Comparison of ENCODE assay signal across 2 cellular contexts in the genomic region with DNA sequence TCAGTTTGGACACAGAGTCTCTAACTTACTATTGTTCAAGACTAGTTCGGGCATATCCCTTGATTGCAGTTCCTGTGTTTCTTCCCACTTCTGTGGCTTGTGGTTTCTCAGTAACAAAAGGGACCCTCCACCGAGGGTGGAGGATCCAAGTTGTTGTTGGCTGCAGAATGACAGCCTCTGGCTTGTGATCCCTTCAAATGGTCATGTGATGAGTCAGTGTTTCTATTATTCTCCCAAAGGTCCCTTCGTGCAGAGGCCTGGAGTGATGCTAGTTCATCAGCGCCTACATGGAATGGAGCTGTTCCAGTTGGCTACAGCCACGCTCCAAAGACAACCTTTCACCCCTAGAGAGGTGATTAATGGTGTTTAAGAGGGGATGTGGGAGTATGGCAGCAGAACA.
TF ChIP-seq lines count a peak whose summit lies in the region.

No MANE protein-coding gene starts in this region.

TF ChIP-seq in SK-N-SH, 30 proteins besides CTCF, POLR2A, EP300 and RAD21 (continued from another document and continues in another):
- TF ChIP-seq, protein P1, sequence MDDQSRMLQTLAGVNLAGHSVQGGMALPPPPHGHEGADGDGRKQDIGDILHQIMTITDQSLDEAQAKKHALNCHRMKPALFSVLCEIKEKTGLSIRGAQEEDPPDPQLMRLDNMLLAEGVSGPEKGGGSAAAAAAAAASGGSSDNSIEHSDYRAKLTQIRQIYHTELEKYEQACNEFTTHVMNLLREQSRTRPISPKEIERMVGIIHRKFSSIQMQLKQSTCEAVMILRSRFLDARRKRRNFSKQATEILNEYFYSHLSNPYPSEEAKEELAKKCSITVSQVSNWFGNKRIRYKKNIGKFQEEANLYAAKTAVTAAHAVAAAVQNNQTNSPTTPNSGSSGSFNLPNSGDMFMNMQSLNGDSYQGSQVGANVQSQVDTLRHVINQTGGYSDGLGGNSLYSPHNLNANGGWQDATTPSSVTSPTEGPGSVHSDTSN (IDR thresholded peaks at IDR 0.05) = peak; percentile 48; the same call in 1 of the 2 replicates
- TF ChIP-seq, protein P2, sequence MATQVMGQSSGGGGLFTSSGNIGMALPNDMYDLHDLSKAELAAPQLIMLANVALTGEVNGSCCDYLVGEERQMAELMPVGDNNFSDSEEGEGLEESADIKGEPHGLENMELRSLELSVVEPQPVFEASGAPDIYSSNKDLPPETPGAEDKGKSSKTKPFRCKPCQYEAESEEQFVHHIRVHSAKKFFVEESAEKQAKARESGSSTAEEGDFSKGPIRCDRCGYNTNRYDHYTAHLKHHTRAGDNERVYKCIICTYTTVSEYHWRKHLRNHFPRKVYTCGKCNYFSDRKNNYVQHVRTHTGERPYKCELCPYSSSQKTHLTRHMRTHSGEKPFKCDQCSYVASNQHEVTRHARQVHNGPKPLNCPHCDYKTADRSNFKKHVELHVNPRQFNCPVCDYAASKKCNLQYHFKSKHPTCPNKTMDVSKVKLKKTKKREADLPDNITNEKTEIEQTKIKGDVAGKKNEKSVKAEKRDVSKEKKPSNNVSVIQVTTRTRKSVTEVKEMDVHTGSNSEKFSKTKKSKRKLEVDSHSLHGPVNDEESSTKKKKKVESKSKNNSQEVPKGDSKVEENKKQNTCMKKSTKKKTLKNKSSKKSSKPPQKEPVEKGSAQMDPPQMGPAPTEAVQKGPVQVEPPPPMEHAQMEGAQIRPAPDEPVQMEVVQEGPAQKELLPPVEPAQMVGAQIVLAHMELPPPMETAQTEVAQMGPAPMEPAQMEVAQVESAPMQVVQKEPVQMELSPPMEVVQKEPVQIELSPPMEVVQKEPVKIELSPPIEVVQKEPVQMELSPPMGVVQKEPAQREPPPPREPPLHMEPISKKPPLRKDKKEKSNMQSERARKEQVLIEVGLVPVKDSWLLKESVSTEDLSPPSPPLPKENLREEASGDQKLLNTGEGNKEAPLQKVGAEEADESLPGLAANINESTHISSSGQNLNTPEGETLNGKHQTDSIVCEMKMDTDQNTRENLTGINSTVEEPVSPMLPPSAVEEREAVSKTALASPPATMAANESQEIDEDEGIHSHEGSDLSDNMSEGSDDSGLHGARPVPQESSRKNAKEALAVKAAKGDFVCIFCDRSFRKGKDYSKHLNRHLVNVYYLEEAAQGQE (IDR thresholded peaks at IDR 0.05; ENCODE audit: low read depth, low read length) = no peak
- TF ChIP-seq, protein P3, sequence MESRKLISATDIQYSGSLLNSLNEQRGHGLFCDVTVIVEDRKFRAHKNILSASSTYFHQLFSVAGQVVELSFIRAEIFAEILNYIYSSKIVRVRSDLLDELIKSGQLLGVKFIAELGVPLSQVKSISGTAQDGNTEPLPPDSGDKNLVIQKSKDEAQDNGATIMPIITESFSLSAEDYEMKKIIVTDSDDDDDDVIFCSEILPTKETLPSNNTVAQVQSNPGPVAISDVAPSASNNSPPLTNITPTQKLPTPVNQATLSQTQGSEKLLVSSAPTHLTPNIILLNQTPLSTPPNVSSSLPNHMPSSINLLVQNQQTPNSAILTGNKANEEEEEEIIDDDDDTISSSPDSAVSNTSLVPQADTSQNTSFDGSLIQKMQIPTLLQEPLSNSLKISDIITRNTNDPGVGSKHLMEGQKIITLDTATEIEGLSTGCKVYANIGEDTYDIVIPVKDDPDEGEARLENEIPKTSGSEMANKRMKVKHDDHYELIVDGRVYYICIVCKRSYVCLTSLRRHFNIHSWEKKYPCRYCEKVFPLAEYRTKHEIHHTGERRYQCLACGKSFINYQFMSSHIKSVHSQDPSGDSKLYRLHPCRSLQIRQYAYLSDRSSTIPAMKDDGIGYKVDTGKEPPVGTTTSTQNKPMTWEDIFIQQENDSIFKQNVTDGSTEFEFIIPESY (IDR thresholded peaks at IDR 0.05; ENCODE audit: borderline replicate concordance, low read depth) = no peak
- TF ChIP-seq RFX5 (IDR thresholded peaks at IDR 0.05; ENCODE audit: low read length) (no peak), NFIC (IDR thresholded peaks at IDR 0.05; ENCODE audit: borderline replicate concordance) (peak; percentile 41; the same call in 1 of the 2 replicates), EZH2phosphoT487 (IDR thresholded peaks at IDR 0.05; ENCODE audit: borderline replicate concordance, low read depth) (no peak), ELF1 (IDR thresholded peaks at IDR 0.05) (no peak), FOSL2 (IDR thresholded peaks at IDR 0.05; ENCODE audit: borderline replicate concordance, low read depth) (peak; percentile 58; the same call in 1 of the 2 replicates), GABPA (IDR thresholded peaks at IDR 0.05; ENCODE audit: low read depth) (no peak), FOXJ3 (CRISPR knock-in tag; IDR thresholded peaks at IDR 0.05) (no peak), MXI1 (IDR thresholded peaks at IDR 0.05; ENCODE audit: low read depth, low read length) (no peak), TEAD4 (IDR thresholded peaks at IDR 0.05; ENCODE audit: borderline replicate concordance, insufficient read depth) (no peak), JUND (IDR thresholded peaks at IDR 0.05) (peak; percentile 15), MEF2A (IDR thresholded peaks at IDR 0.05; ENCODE audit: borderline replicate concordance, low read depth) (no peak), YY1 (IDR thresholded peaks at IDR 0.05; ENCODE audit: low read depth) (no peak), TCF12 (IDR thresholded peaks at IDR 0.05) (no peak; the same call in 1 of the 2 replicates), FOXM1 (IDR thresholded peaks at IDR 0.05; ENCODE audit: low read depth) (no peak), NRF1 (IDR thresholded peaks at IDR 0.05; ENCODE audit: low read depth, low read length) (no peak), SMC3 (IDR thresholded peaks at IDR 0.05; ENCODE audit: low read depth, low read length) (no peak)
- TF ChIP-seq, protein P4, sequence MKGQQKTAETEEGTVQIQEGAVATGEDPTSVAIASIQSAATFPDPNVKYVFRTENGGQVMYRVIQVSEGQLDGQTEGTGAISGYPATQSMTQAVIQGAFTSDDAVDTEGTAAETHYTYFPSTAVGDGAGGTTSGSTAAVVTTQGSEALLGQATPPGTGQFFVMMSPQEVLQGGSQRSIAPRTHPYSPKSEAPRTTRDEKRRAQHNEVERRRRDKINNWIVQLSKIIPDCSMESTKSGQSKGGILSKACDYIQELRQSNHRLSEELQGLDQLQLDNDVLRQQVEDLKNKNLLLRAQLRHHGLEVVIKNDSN (IDR thresholded peaks at IDR 0.05; ENCODE audit: borderline replicate concordance, low read depth) = peak; percentile 55; the same call in 1 of the 2 replicates
- TF ChIP-seq, protein P5, sequence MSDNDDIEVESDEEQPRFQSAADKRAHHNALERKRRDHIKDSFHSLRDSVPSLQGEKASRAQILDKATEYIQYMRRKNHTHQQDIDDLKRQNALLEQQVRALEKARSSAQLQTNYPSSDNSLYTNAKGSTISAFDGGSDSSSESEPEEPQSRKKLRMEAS (IDR thresholded peaks at IDR 0.05; ENCODE audit: low read depth) = 0 out of 2 replicates have a peak, but pooled peaks have one; percentile 34
- TF ChIP-seq, protein P6, sequence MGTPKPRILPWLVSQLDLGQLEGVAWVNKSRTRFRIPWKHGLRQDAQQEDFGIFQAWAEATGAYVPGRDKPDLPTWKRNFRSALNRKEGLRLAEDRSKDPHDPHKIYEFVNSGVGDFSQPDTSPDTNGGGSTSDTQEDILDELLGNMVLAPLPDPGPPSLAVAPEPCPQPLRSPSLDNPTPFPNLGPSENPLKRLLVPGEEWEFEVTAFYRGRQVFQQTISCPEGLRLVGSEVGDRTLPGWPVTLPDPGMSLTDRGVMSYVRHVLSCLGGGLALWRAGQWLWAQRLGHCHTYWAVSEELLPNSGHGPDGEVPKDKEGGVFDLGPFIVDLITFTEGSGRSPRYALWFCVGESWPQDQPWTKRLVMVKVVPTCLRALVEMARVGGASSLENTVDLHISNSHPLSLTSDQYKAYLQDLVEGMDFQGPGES (IDR thresholded peaks at IDR 0.05; ENCODE audit: low read depth, low read length) = no peak

TF ChIP-seq in SK-N-SH treated with all-trans-retinoic acid at 6 μM for 48 hours, 23 proteins besides CTCF, POLR2A, EP300 and RAD21:
- TF ChIP-seq, protein P7, sequence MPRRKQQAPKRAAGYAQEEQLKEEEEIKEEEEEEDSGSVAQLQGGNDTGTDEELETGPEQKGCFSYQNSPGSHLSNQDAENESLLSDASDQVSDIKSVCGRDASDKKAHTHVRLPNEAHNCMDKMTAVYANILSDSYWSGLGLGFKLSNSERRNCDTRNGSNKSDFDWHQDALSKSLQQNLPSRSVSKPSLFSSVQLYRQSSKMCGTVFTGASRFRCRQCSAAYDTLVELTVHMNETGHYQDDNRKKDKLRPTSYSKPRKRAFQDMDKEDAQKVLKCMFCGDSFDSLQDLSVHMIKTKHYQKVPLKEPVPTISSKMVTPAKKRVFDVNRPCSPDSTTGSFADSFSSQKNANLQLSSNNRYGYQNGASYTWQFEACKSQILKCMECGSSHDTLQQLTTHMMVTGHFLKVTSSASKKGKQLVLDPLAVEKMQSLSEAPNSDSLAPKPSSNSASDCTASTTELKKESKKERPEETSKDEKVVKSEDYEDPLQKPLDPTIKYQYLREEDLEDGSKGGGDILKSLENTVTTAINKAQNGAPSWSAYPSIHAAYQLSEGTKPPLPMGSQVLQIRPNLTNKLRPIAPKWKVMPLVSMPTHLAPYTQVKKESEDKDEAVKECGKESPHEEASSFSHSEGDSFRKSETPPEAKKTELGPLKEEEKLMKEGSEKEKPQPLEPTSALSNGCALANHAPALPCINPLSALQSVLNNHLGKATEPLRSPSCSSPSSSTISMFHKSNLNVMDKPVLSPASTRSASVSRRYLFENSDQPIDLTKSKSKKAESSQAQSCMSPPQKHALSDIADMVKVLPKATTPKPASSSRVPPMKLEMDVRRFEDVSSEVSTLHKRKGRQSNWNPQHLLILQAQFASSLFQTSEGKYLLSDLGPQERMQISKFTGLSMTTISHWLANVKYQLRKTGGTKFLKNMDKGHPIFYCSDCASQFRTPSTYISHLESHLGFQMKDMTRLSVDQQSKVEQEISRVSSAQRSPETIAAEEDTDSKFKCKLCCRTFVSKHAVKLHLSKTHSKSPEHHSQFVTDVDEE (CRISPR knock-in tag; IDR thresholded peaks at IDR 0.05) = no peak
- TF ChIP-seq ARNTL (CRISPR knock-in tag; IDR thresholded peaks at IDR 0.05; ENCODE audit: borderline replicate concordance, low read depth) (no peak), GLIS3 (CRISPR knock-in tag; IDR thresholded peaks at IDR 0.05) (no peak), RARB (CRISPR knock-in tag; IDR thresholded peaks at IDR 0.05) (no peak), ZNF70 (CRISPR knock-in tag; IDR thresholded peaks at IDR 0.05) (no peak), TCF4 (CRISPR knock-in tag; IDR thresholded peaks at IDR 0.05; ENCODE audit: borderline replicate concordance) (no peak), ZFP30 (CRISPR knock-in tag; IDR thresholded peaks at IDR 0.05) (no peak), BACH2 (CRISPR knock-in tag; IDR thresholded peaks at IDR 0.05; ENCODE audit: borderline replicate concordance) (no peak), TOX (CRISPR knock-in tag; IDR thresholded peaks at IDR 0.05; ENCODE audit: borderline replicate concordance) (no peak), SNAI2 (CRISPR knock-in tag; IDR thresholded peaks at IDR 0.05) (no peak), PPARA (CRISPR knock-in tag; IDR thresholded peaks at IDR 0.05; ENCODE audit: borderline replicate concordance) (no peak), ZNF8 (CRISPR knock-in tag; IDR thresholded peaks at IDR 0.05) (no peak), ZC3H10 (CRISPR knock-in tag; IDR thresholded peaks at IDR 0.05) (no peak), ZFP3 (CRISPR knock-in tag; IDR thresholded peaks at IDR 0.05) (no peak)
- TF ChIP-seq, protein P8, sequence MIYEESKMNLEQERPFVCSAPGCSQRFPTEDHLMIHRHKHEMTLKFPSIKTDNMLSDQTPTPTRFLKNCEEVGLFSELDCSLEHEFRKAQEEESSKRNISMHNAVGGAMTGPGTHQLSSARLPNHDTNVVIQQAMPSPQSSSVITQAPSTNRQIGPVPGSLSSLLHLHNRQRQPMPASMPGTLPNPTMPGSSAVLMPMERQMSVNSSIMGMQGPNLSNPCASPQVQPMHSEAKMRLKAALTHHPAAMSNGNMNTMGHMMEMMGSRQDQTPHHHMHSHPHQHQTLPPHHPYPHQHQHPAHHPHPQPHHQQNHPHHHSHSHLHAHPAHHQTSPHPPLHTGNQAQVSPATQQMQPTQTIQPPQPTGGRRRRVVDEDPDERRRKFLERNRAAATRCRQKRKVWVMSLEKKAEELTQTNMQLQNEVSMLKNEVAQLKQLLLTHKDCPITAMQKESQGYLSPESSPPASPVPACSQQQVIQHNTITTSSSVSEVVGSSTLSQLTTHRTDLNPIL (CRISPR knock-in tag; IDR thresholded peaks at IDR 0.05; ENCODE audit: low read depth) = no peak
- TF ChIP-seq, protein P9, sequence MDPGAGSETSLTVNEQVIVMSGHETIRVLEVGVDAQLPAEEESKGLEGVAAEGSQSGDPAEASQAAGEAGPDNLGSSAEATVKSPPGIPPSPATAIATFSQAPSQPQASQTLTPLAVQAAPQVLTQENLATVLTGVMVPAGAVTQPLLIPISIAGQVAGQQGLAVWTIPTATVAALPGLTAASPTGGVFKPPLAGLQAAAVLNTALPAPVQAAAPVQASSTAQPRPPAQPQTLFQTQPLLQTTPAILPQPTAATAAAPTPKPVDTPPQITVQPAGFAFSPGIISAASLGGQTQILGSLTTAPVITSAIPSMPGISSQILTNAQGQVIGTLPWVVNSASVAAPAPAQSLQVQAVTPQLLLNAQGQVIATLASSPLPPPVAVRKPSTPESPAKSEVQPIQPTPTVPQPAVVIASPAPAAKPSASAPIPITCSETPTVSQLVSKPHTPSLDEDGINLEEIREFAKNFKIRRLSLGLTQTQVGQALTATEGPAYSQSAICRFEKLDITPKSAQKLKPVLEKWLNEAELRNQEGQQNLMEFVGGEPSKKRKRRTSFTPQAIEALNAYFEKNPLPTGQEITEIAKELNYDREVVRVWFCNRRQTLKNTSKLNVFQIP (CRISPR knock-in tag; IDR thresholded peaks at IDR 0.05; ENCODE audit: borderline replicate concordance, low read depth) = no peak
